ENCODE assay signal across 8 cellular contexts in the genomic region with DNA sequence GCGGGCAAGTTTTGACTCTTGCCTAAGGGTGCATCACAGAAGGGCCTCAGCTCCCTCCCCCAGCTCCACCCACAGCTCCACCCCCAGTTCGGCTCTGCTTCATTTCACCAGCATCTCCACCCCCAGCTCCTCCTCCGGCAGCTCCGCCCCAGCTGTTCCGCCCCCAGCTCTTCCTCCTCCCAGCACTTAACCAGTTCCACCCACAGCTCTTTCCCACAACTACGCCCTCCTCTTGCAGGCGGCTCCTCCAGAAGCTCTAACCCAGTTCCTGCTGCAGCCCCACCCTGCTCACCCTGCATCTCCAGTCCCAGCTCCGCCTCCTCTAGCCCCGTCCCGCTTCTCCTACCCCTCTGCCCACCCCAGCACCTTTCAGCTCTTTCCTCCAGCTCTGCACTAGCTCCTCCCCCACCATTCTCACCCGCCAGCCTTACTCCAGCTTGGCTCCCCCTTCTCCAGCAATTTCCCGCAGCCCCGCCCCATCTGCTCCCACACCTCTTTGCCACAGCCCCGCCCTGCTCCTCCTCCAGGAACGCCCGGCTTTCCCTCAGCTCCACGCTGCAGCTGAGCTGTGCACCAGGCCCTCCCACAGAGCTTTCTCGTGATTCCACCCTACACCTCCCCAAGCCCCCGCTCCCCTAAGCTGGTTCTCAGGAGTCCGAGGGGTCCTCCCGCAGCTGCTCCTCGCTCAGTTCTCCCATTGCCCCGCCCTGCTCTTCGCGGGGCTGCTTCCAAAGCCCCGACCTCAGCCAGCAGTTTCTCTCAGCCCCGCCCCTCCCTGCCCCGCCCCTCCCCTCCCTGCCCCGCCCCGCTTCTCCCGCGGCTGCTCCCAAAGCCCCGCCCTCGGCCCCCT. TPM values are rescaled to one million over a fixed set of nuclear protein-coding genes. Genes with fewer than 3 reads are reported as not detected.
DNase-seq lines count a peak whose midpoint lies in the region; ATAC-seq and TF ChIP-seq lines count a peak whose summit lies in the region.

No MANE protein-coding gene starts in this region.

- WGBS in heart left ventricle, 4 donors, result 1 to 51% (median 23%) methylated on average over 28 to 32 of the region's 34 CpGs

- H3K36me3 ChIP-seq in SU-DHL-6 (ENCODE audit: low read length), result no peaks in the 10 kb centered on the region
- H3K36me3 ChIP-seq in heart left ventricle, result no peaks in the 10 kb centered on the region

- H3K4me1 ChIP-seq in heart left ventricle, result peaks cover 0 to 10% (median 5%) of the 10 kb centered on the region in 12 donors

- no peaks in the 10 kb centered on the region for H3F3A ChIP-seq in SU-DHL-6 (ENCODE audit: insufficient read depth)

- H3K27ac ChIP-seq in SU-DHL-6 (ENCODE audit: low read depth, low read length) (peak overlapping the region; percentile 37; the same call in 1 of the 2 replicates), heart left ventricle (peak overlapping the region in 10 of 12 donors; percentile 63 to 96 (median 75))

- H3K9me2 ChIP-seq in SU-DHL-6 (replicated peaks; ENCODE audit: insufficient read depth, low read length), result no peaks in the 10 kb centered on the region

- H3K4me3 ChIP-seq in SU-DHL-6 (ENCODE audit: insufficient read depth, low read length, poor library complexity, severe bottlenecking) (peak overlapping the region; percentile 57), heart left ventricle (peak overlapping the region in 11 of 12 donors; percentile 13 to 90 (median 66))

- peak overlapping the region; percentile 66 for H3K4me2 ChIP-seq in SU-DHL-6 (ENCODE audit: low read depth, low read length, poor library complexity, severe bottlenecking)

- H3K9me3 ChIP-seq in SU-DHL-6 (ENCODE audit: insufficient read depth, low read length) (no peaks in the 10 kb centered on the region), heart left ventricle (no peaks in the 10 kb centered on the region)

- peak overlapping the region; percentile 47 for H3K9ac ChIP-seq in SU-DHL-6 (ENCODE audit: low read length)

- intact Hi-C loops in heart left ventricle (cut with DNase I), result loop anchor here in 1 of 10 donors (10.0 kb wide), 1 partner anchor 375 kb away; no protein-coding TSS in a partner anchor
- intact Hi-C loops in posterior vena cava (cut with DNase I), result no loop called here

- H3K79me2 ChIP-seq in SU-DHL-6 (ENCODE audit: insufficient read depth, low read length), result no peaks in the 10 kb centered on the region

- H3K4me3 Mint-ChIP-seq in type B pancreatic cell, result peak overlapping the region; percentile 89

- TF ChIP-seq POLR2A in heart left ventricle (IDR thresholded peaks at IDR 0.05), result no peak

- POLR2A ChIA-PET in GM10248 (lab: Yijun Ruan, JAX), result interaction anchor here (1.6 to 3.2 kb wide), 5 partner anchors 8 to 400 kb away, joined by 4 to 30 read pairs (median 10); partner anchors contain the start of genes EOLA2 and IDS

- H2AFZ ChIP-seq in SU-DHL-6 (ENCODE audit: low read depth, low read length, severe bottlenecking), result peak overlapping the region; percentile 41

- peak overlapping the region; percentile 98 for H3K27ac Mint-ChIP-seq in type B pancreatic cell

- DNase-seq in GM10248 (ENCODE audit: extremely low spot score), result peak; percentile 79
- DNase-seq in NCI-H128 (lab: John Stamatoyannopoulos, UW; ENCODE audit: unreplicated experiment), result peak; percentile 54
- DNase-seq in activated naive CD8-positive, alpha-beta T cell treated with anti-CD3 and anti-CD28 coated beads, Interleukin-2, amount 50 U/mL, for 16 hours (ENCODE audit: low read depth, low spot score), result peak; percentile 56
- DNase-seq in heart left ventricle, result peak; percentile 88 to 94 (median 91)
- DNase-seq in posterior vena cava (ENCODE audit: low spot score), result peak; percentile 95
- DNase-seq in type B pancreatic cell (ENCODE audit: extremely low spot score, unreplicated experiment), result peak; percentile 81

- H3K27me3 Mint-ChIP-seq in type B pancreatic cell, result no peaks in the 10 kb centered on the region

- CTCF ChIA-PET in GM10248 (lab: Yijun Ruan, JAX), result interaction anchor here (0.9 to 1.8 kb wide), 5 partner anchors 9 to 399 kb away, joined by 3 to 11 read pairs (median 5); partner anchors contain the start of gene EOLA2

- no peaks in the 10 kb centered on the region for H3K27me3 ChIP-seq in SU-DHL-6 (ENCODE audit: low read length)
- no peaks in the 10 kb centered on the region for H3K27me3 ChIP-seq in heart left ventricle

- H3K9me3 Mint-ChIP-seq in type B pancreatic cell, result no peaks in the 10 kb centered on the region

- H4K20me1 ChIP-seq in SU-DHL-6 (ENCODE audit: low read depth, low read length), result no peaks in the 10 kb centered on the region

- TF ChIP-seq CTCF in GM10248 (IDR thresholded peaks at IDR 0.05; ENCODE audit: control extremely low read depth, extremely low read depth, low read depth, missing control alignments) (no peak), SU-DHL-6 (IDR thresholded peaks at IDR 0.05; ENCODE audit: insufficient read depth, low read length, poor library complexity, severe bottlenecking) (no peak), heart left ventricle (IDR thresholded peaks at IDR 0.05) (no peak), type B pancreatic cell (conservative IDR thresholded peaks at IDR 0.05) (no peak)

- H3K36me3 Mint-ChIP-seq in type B pancreatic cell, result no peaks in the 10 kb centered on the region

- H3K4me1 Mint-ChIP-seq in type B pancreatic cell (ENCODE audit: unreplicated experiment), result no peaks in the 10 kb centered on the region

- peak; percentile 42 for ATAC-seq in HG02678 (IDR thresholded peaks at IDR 0.05; ENCODE audit: unreplicated experiment)
- ATAC-seq in heart left ventricle, result peak; percentile 62 to 78 (median 74)

RNA-seq across cellular contexts. Expression of gene EOLA1, which starts 1.3 kb away (rescaled TPM):
- total RNA-seq in heart left ventricle (10 to 100 TPM; 15.8 to 35.9 (median 25.3) TPM), posterior vena cava (10 to 100 TPM; 15.8 to 18.1 TPM), type B pancreatic cell (ENCODE audit: low replicate concordance) (20.7 and 30.5 TPM in 2 replicates)
- polyA plus RNA-seq in heart left ventricle, result 10 to 100 TPM; 24.6 to 45.6 TPM

RNA-seq across cellular contexts. Expression of gene HSFX3, which starts 10.2 kb away (rescaled TPM):
- total RNA-seq in heart left ventricle (under 1 TPM in 2 of 9 donors, not detected in 7; 0.32 to 0.49 TPM), posterior vena cava (not detected), type B pancreatic cell (ENCODE audit: low replicate concordance) (not detected in 2 replicates)
- polyA plus RNA-seq in heart left ventricle, result under 1 TPM in 1 of 2 donors, not detected in 1; 0.23 TPM

RNA-seq across cellular contexts. Expression of gene IDS, which starts 34.4 kb away (rescaled TPM):
- total RNA-seq in heart left ventricle (10 to 100 TPM; 57.4 to 83.9 (median 72.6) TPM), posterior vena cava (100 to 1,000 TPM in 1 of 2 donors, 10 to 100 TPM in 1; 88.2 to 102 TPM), type B pancreatic cell (ENCODE audit: low replicate concordance) (46.8 and 173 TPM in 2 replicates)
- 10 to 100 TPM; 20.7 to 58.9 TPM for polyA plus RNA-seq in heart left ventricle

RNA-seq across cellular contexts. Expression of gene MAGEA9B, which starts 47.8 kb away (rescaled TPM):
- total RNA-seq in heart left ventricle, result not detected
- not detected for polyA plus RNA-seq in heart left ventricle
- not detected for total RNA-seq in posterior vena cava
- not detected in 2 replicates for total RNA-seq in type B pancreatic cell (ENCODE audit: low replicate concordance)

RNA-seq across cellular contexts. Expression of gene HSFX2, which starts 55.6 kb away (rescaled TPM):
- 1 to 10 TPM in 3 of 9 donors, under 1 TPM in 3, not detected in 3; 0.23 to 1.2 (median 0.80) TPM for total RNA-seq in heart left ventricle
- 1 to 10 TPM in 1 of 2 donors, under 1 TPM in 1; 0.57 to 1.3 TPM for polyA plus RNA-seq in heart left ventricle
- under 1 TPM in 1 of 2 donors, not detected in 1; 0.48 TPM for total RNA-seq in posterior vena cava
- total RNA-seq in type B pancreatic cell (ENCODE audit: low replicate concordance), result not detected in 2 replicates

Comparison
In these comparisons a context has a peak if more than half of its experiments do, and no peak if none do; other contexts are left out.
1. Peak in every context shown above with its lines: DNase-seq, ATAC-seq, H3K4me3 ChIP-seq and H3K27ac ChIP-seq.